In genomic region chr16:8798174-8798527, GRCh38 we compare ENCODE assay signal across 8 cellular contexts. TPM values are rescaled to one million over a fixed set of nuclear protein-coding genes. Genes with fewer than 3 reads are reported as not detected.
A peak's percentile ranks its signal among the peaks of the same experiment; 100 is the strongest.
DNase-seq lines count a peak whose midpoint lies in the region; ATAC-seq, FAIRE-seq and TF ChIP-seq lines count a peak whose summit lies in the region.

No MANE protein-coding gene starts in this region.

- H3K9me3 ChIP-seq in CD4-positive, CD25-positive, alpha-beta regulatory T cell (ENCODE audit: control insufficient read depth in 2 of 2, low read length in 2 of 2) = no peaks in the 10 kb centered on the region
- H3K9me3 ChIP-seq in T-helper 17 cell (ENCODE audit: control insufficient read depth, low read length, poor library complexity, severe bottlenecking) (no peaks in the 10 kb centered on the region), sigmoid colon (no peaks in the 10 kb centered on the region)

- peak overlapping the region; percentile 85 for H3K4me2 ChIP-seq in GM23338

- H3K27ac Mint-ChIP-seq in CD4-positive, CD25-positive, alpha-beta regulatory T cell = peak overlapping the region; percentile 88 to 94 (median 92)
- H3K27ac Mint-ChIP-seq in GM23338 (peak overlapping the region; percentile 86), T-helper 17 cell (peak overlapping the region; percentile 94)

- H3K36me3 ChIP-seq in CD4-positive, CD25-positive, alpha-beta regulatory T cell (ENCODE audit: control insufficient read depth, insufficient read depth, low read length) = peaks cover 23% of the 10 kb centered on the region
- H3K36me3 ChIP-seq in GM23338 (ENCODE audit: insufficient read depth) = peaks cover 16% of the 10 kb centered on the region
- peaks cover 0 to 22% (median 12%) of the 10 kb centered on the region in 4 donors for H3K36me3 ChIP-seq in sigmoid colon

- peaks cover 8 to 68% (median 36%) of the 10 kb centered on the region in 4 donors for H3K4me1 Mint-ChIP-seq in CD4-positive, CD25-positive, alpha-beta regulatory T cell
- H3K4me1 Mint-ChIP-seq in GM23338 (peaks cover 8% of the 10 kb centered on the region), T-helper 17 cell (peaks cover 24% of the 10 kb centered on the region)

- TF ChIP-seq EP300 in sigmoid colon (IDR thresholded peaks at IDR 0.05) = no peak

- TF ChIP-seq CTCF in GM23338 (conservative IDR thresholded peaks at IDR 0.05; ENCODE audit: low read depth in 2 of 2) (no peak), foreskin keratinocyte (conservative IDR thresholded peaks at IDR 0.05) (no peak), sigmoid colon (IDR thresholded peaks at IDR 0.05) (no peak)

- no peak for TF ChIP-seq POLR2A in sigmoid colon (IDR thresholded peaks at IDR 0.05)

- no peak for DNase-seq in CD4-positive, CD25-positive, alpha-beta regulatory T cell
- DNase-seq in GM23338 (ENCODE audit: low spot score) = no peak
- peak in 1 of 3 donors; percentile 9 for DNase-seq in T-helper 17 cell
- peak; percentile 17 to 42 for DNase-seq in foreskin keratinocyte
- no peak for DNase-seq in sigmoid colon
- DNase-seq in NCI-H128 (lab: John Stamatoyannopoulos, UW; ENCODE audit: unreplicated experiment) = no peak
- no peak for DNase-seq in hypothalamus (lab: John Stamatoyannopoulos, UW)
- no peak for DNase-seq in RCC 7860 (ENCODE audit: low spot score)

- peak overlapping the region; percentile 94 for H3K4me3 ChIP-seq in CD4-positive, CD25-positive, alpha-beta regulatory T cell (ENCODE audit: low read depth, low read length)
- H3K4me3 ChIP-seq in GM23338 (peak overlapping the region; percentile 90), sigmoid colon (peak overlapping the region; percentile 81 to 96 (median 88))

- peaks cover 36% of the 10 kb centered on the region for H3K4me1 ChIP-seq in CD4-positive, CD25-positive, alpha-beta regulatory T cell (ENCODE audit: control insufficient read depth, insufficient read depth, low read length, poor library complexity, severe bottlenecking)
- H3K4me1 ChIP-seq in GM23338 (ENCODE audit: insufficient read depth) (peaks cover 16% of the 10 kb centered on the region), foreskin keratinocyte (peaks cover 4% of the 10 kb centered on the region), sigmoid colon (peaks cover 0 to 35% (median 30%) of the 10 kb centered on the region in 4 donors)

- FAIRE-seq in RCC 7860 (lab: Jason Lieb, UNC) = no peak

- H3K27me3 Mint-ChIP-seq in CD4-positive, CD25-positive, alpha-beta regulatory T cell = no peaks in the 10 kb centered on the region
- H3K27me3 Mint-ChIP-seq in GM23338 (ENCODE audit: insufficient read depth, low read depth, poor library complexity) (peaks cover 7% of the 10 kb centered on the region), T-helper 17 cell (no peaks in the 10 kb centered on the region)

- ATAC-seq in CD4-positive, CD25-positive, alpha-beta regulatory T cell (ENCODE audit: low read depth in 2 of 2) = peak in 1 of 2 donors; percentile 2
- ATAC-seq in GM23338 (no peak; the same call in 2 of the 3 replicates), T-helper 17 cell (peak; percentile 3), foreskin keratinocyte (peak; percentile 50)

- H3K4me3 Mint-ChIP-seq in CD4-positive, CD25-positive, alpha-beta regulatory T cell = peak overlapping the region; percentile 92 to 98 (median 96)
- H3K4me3 Mint-ChIP-seq in GM23338 (peak overlapping the region; percentile 95), T-helper 17 cell (peak overlapping the region; percentile 92)

- H3K79me2 ChIP-seq in GM23338 (replicated peaks; ENCODE audit: insufficient read depth) = peaks cover 70% of the 10 kb centered on the region

- 0 out of 2 replicates have a peak overlapping the region, but pooled peaks have one; percentile 35 for H2AFZ ChIP-seq in GM23338

- H3F3A ChIP-seq in GM23338 (replicated peaks; ENCODE audit: low read depth) = 0 out of 2 replicates have a peak, but pooled peaks cover 10% of the 10 kb centered on the region

- peaks cover 11% of the 10 kb centered on the region for H3K36me3 Mint-ChIP-seq in CD4-positive, CD25-positive, alpha-beta regulatory T cell
- H3K36me3 Mint-ChIP-seq in GM23338 (ENCODE audit: low read depth) = peaks cover 38% of the 10 kb centered on the region
- H3K36me3 Mint-ChIP-seq in T-helper 17 cell (ENCODE audit: low read depth) = peaks cover 1% of the 10 kb centered on the region

- intact Hi-C loops in sigmoid colon (cut with DNase I) = loop anchor here (2.0 to 10.0 kb wide), 7 partner anchors 69 to 297 kb away; partner anchors contain the start of genes CARHSP1, HAPSTR1, LITAFD and METTL22

- H3K9me2 ChIP-seq in GM23338 (ENCODE audit: insufficient read depth) = no peaks in the 10 kb centered on the region

- no peaks in the 10 kb centered on the region for H3K27me3 ChIP-seq in CD4-positive, CD25-positive, alpha-beta regulatory T cell (ENCODE audit: control insufficient read depth, insufficient read depth, low read length)
- no peaks in the 10 kb centered on the region for H3K27me3 ChIP-seq in GM23338 (ENCODE audit: insufficient read depth)
- H3K27me3 ChIP-seq in foreskin keratinocyte = no peaks in the 10 kb centered on the region
- no peaks in the 10 kb centered on the region for H3K27me3 ChIP-seq in sigmoid colon

- WGBS in sigmoid colon, 2 donors = 0 to 1% methylated on average over 6 of the region's 6 CpGs

- peak overlapping the region; percentile 83 for H3K27ac ChIP-seq in CD4-positive, CD25-positive, alpha-beta regulatory T cell (ENCODE audit: insufficient read depth, low read length, poor library complexity, severe bottlenecking)
- H3K27ac ChIP-seq in GM23338 (ENCODE audit: low read depth) (0 out of 2 replicates have a peak overlapping the region, but pooled peaks have one; percentile 1), foreskin keratinocyte (peak overlapping the region; percentile 89), sigmoid colon (peak overlapping the region; percentile 80 to 86 (median 81))

- H4K20me1 ChIP-seq in GM23338 (replicated peaks; ENCODE audit: insufficient read depth) = peaks cover 35% of the 10 kb centered on the region

- H3K9me3 Mint-ChIP-seq in CD4-positive, CD25-positive, alpha-beta regulatory T cell = no peaks in the 10 kb centered on the region
- H3K9me3 Mint-ChIP-seq in GM23338 = no peaks in the 10 kb centered on the region

TF ChIP-seq in GM23338, 12 proteins besides CTCF, POLR2A, EP300 and RAD21:
- TF ChIP-seq POLR2AphosphoS5 (IDR thresholded peaks at IDR 0.05; ENCODE audit: low read depth) (no peak), ZNF331 (CRISPR knock-in tag; IDR thresholded peaks at IDR 0.05; ENCODE audit: low read depth) (no peak), REST (IDR thresholded peaks at IDR 0.05; ENCODE audit: unreplicated experiment) (no peak), NANOG (IDR thresholded peaks at IDR 0.05; ENCODE audit: borderline replicate concordance) (no peak), EZH2phosphoT487 (IDR thresholded peaks at IDR 0.05; ENCODE audit: unreplicated experiment) (no peak)

RNA-seq across cellular contexts. Expression of gene PMM2, which starts 0.5 kb away (rescaled TPM):
- 33.9 TPM for total RNA-seq in CD4-positive, CD25-positive, alpha-beta regulatory T cell
- polyA plus RNA-seq in CD4-positive, CD25-positive, alpha-beta regulatory T cell = 10 to 100 TPM; 20.1 to 23.2 (median 20.3) TPM
- 38.2 and 45.1 TPM in 2 replicates for total RNA-seq in GM23338 (2014; rRNA removed; shearing (Covaris generic))
- polyA plus RNA-seq in GM23338 (2016; fragmentation: Nextera tagmentation; extraction: Ambion mirVana) (60.4 and 64.0 TPM in 2 replicates), foreskin keratinocyte (44.5 and 45.2 TPM in 2 replicates), sigmoid colon (10 to 100 TPM; 29.8 to 52.4 (median 33.6) TPM)
- total RNA-seq in T-helper 17 cell (10 to 100 TPM; 35.8 to 40.6 TPM), foreskin keratinocyte (52.5 and 56.2 TPM in 2 replicates), sigmoid colon (10 to 100 TPM; 13.6 to 22.1 (median 18.4) TPM)

RNA-seq across cellular contexts. Expression of gene TMEM186, which starts 0.7 kb away (rescaled TPM):
- total RNA-seq in CD4-positive, CD25-positive, alpha-beta regulatory T cell = 3.6 TPM
- polyA plus RNA-seq in CD4-positive, CD25-positive, alpha-beta regulatory T cell = 10 to 100 TPM; 16.3 to 26.6 (median 20.6) TPM
- 8.3 and 11.2 TPM in 2 replicates for total RNA-seq in GM23338 (2014; rRNA removed; shearing (Covaris generic))
- polyA plus RNA-seq in GM23338 (2016; fragmentation: Nextera tagmentation; extraction: Ambion mirVana) = 11.7 and 14.8 TPM in 2 replicates
- 1 to 10 TPM; 2.4 to 3.5 TPM for total RNA-seq in T-helper 17 cell
- total RNA-seq in foreskin keratinocyte = 7.4 and 7.7 TPM in 2 replicates
- polyA plus RNA-seq in foreskin keratinocyte = 9.3 and 11.0 TPM in 2 replicates
- total RNA-seq in sigmoid colon = 10 to 100 TPM in 2 of 4 donors, 1 to 10 TPM in 2; 1.9 to 13.3 (median 8.7) TPM
- 10 to 100 TPM in 1 of 3 donors, 1 to 10 TPM in 2; 9.0 to 13.9 (median 9.9) TPM for polyA plus RNA-seq in sigmoid colon

Comparison
In these comparisons a context has a peak if more than half of its experiments do, and no peak if none do; other contexts are left out.
1. DNase-seq: peak in foreskin keratinocyte (2 of 2); none in CD4-positive, CD25-positive, alpha-beta regulatory T cell (0 of 3), GM23338 (single experiment), sigmoid colon (single experiment), NCI-H128 (single experiment), hypothalamus (0 of 51) and RCC 7860 (single experiment).
2. H3K27ac ChIP-seq: peak in every context shown above with its lines; median percentile 89 in foreskin keratinocyte; 83 in CD4-positive, CD25-positive, alpha-beta regulatory T cell; 81 in sigmoid colon; 1 in GM23338.
3. Peak in every context shown above with its lines, with median percentiles within 50 percentile points of each other: H3K4me3 ChIP-seq, H3K27ac Mint-ChIP-seq and H3K4me3 Mint-ChIP-seq.